In the genomic region with DNA sequence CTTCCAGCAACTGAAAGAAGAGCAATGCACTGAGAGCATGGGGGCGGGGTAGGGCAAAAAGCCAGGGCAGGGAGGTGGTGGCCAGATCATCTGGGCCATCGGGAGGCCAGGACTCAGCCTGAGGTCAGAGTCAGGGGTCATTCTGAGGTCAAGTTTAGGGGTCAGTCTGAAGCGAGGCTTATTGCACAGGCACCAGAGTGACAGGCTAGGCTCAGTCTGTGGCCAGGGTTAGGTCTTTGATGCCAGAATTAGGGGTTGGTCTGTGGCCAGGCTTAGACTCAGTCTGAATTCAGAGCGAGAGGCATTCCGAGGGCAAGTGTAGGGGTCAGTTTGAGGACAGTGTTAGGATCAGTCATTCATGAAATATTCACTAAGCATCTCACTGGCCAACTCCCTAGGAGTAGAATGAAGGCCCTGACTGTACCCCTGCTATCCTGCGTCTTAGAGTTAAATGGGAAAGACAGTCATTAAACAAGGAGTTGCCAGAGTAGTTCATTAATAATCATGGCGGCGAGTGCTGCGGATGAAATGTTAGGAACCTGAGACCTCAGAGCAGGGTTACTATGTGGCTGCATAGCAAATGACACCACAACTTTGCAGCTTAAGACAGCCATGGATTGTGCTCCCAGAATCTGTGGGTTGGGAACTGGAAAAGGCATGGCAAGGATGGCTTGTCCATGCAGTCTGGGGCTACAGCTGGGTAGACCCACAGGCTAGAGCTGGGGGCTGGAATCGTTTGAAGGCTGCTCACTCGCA, we compare ENCODE assay signal across 17 cellular contexts.
DNase-seq lines count a peak whose midpoint lies in the region; ATAC-seq, FAIRE-seq and TF ChIP-seq lines count a peak whose summit lies in the region.
"Had no signal": no experiment of that assay in that cellular context is flagged by ENCODE, and none has a peak within 500 bp of the region (broad histone marks: within the 10 kb centered on the region; RNA-seq: fewer than 3 reads in every experiment).

No MANE protein-coding gene starts in this region.

- H3K4me1 ChIP-seq in GM23248 (ENCODE audit: insufficient read depth) (peaks cover 47% of the 10 kb centered on the region), K562 (replicated peaks in 1 of 2; ENCODE audit: control insufficient read depth in 2 of 2, insufficient read depth in 2 of 2, low read length in 2 of 2) (no peaks in the 10 kb centered on the region; a peak in 1 of 5 replicates), left ventricle myocardium inferior (peaks cover 35% of the 10 kb centered on the region)
- H3K4me1 ChIP-seq: Peyer's patch, stomach had no signal

- TF ChIP-seq POLR2A in K562 (conservative IDR thresholded peaks at IDR 0.05) (no peak), GM18505 (IDR thresholded peaks at IDR 0.05; ENCODE audit: borderline replicate concordance, extremely low read depth, insufficient read depth, insufficient read length) (no peak)

- H3K27ac ChIP-seq in GM23248 (peak overlapping the region; percentile 61), K562 (ENCODE audit: extremely low read depth, low read depth, low read length) (no peak overlapping the region), left ventricle myocardium inferior (replicated peaks) (peak overlapping the region; percentile 5)
- H3K27ac ChIP-seq: gastrocnemius medialis, Peyer's patch, stomach had no signal

- peak overlapping the region; percentile 12; the same call in 1 of the 2 replicates for H3K9ac ChIP-seq in GM23248
- no peak overlapping the region for H3K9ac ChIP-seq in K562 (ENCODE audit: insufficient read depth in 1 of 2, low read depth in 2 of 2, low read length in 2 of 2)

- intact Hi-C loops in K562 (cut with micrococcal nuclease): no loop called here
- intact Hi-C loops in left ventricle myocardium inferior (cut with micrococcal nuclease): no loop called here

- DNase-seq in GM23248: peak; percentile 92
- DNase-seq in K562 (ENCODE audit: extremely low read depth in 1 of 4, low spot score in 3 of 4): peak in 1 of 4 experiments; percentile 11
- DNase-seq in left ventricle myocardium inferior: no peak
- DNase-seq in stromal cell of bone marrow (ENCODE audit: low read depth): peak; percentile 84
- no peak for DNase-seq in GDM1 (lab: John Stamatoyannopoulos, UW)
- DNase-seq in hypothalamus (lab: John Stamatoyannopoulos, UW): no peak
- DNase-seq in DMS79 treated with DMSO at 0.1 percent for 48 hours (lab: John Stamatoyannopoulos, UW): no peak
- DNase-seq: activated CD4-positive, alpha-beta memory T cell treated with anti-CD3 and anti-CD28 coated beads for 36 hours; anterior cingulate cortex; CD8-positive, alpha-beta memory T cell; gastrocnemius medialis; NCI-H1436; NCI-H526; Peyer's patch; stomach; T-helper 17 cell had no signal

- TF ChIP-seq CTCF in K562 (IDR thresholded peaks at IDR 0.05 in 2 of 3, conservative IDR thresholded peaks at IDR 0.05 in 1 of 3; ENCODE audit: insufficient read depth in 2 of 3, low read depth in 1 of 3, low read length in 3 of 3): no peak
- no peak for TF ChIP-seq CTCF in left ventricle myocardium inferior (IDR thresholded peaks at IDR 0.05; ENCODE audit: borderline replicate concordance)

- H3K4me2 ChIP-seq in GM23248 (ENCODE audit: unreplicated experiment) (peak overlapping the region; percentile 42), K562 (ENCODE audit: insufficient read depth, low read length) (no peak overlapping the region)

- H4K20me1 ChIP-seq in GM23248 (ENCODE audit: insufficient read depth): no peaks in the 10 kb centered on the region
- no peaks in the 10 kb centered on the region for H4K20me1 ChIP-seq in K562 (replicated peaks; ENCODE audit: control insufficient read depth, insufficient read depth, low read length)

- CTCF ChIA-PET in K562 (lab: Yijun Ruan, JAX; ENCODE audit: low intra/inter-chr PET ratio): no interaction called here

- H2AFZ ChIP-seq in GM23248: no peak overlapping the region
- H2AFZ ChIP-seq in K562 (ENCODE audit: low read depth, low read length): no peak overlapping the region

- in situ Hi-C loops in GM23248 (cut with MboI) (no loop called here), K562 (cut with MboI) (no loop called here)

- H3K79me2 ChIP-seq in GM23248 (ENCODE audit: insufficient read depth): no peaks in the 10 kb centered on the region
- H3K79me2 ChIP-seq in K562 (ENCODE audit: control insufficient read depth, insufficient read depth, low read length): no peaks in the 10 kb centered on the region

- POLR2A ChIA-PET in K562 (lab: Yijun Ruan, JAX): interaction anchor here (0.6 kb wide), 1 partner anchor 875 kb away, joined by 3 read pairs; no protein-coding TSS in a partner anchor

- BruUV-seq in K562 (replicated peaks; lab: Mats Ljungman, UMichigan): no TSS peak

- no peak for TF ChIP-seq RAD21 in K562 (CRISPR knock-in tag; conservative IDR thresholded peaks at IDR 0.05 in 1 of 2, IDR thresholded peaks at IDR 0.05 in 1 of 2)

- no peak for FAIRE-seq in K562 (lab: Jason Lieb, UNC)

- H3K27me3 ChIP-seq in GM23248 (replicated peaks; ENCODE audit: insufficient read depth) (no peaks in the 10 kb centered on the region), K562 (ENCODE audit: control insufficient read depth in 2 of 2, insufficient read depth in 2 of 2, low read length in 2 of 2) (peaks cover 8 to 26% of the 10 kb centered on the region in 2 experiments; a peak in 3 of 5 replicates), left ventricle myocardium inferior (ENCODE audit: low read depth) (no peaks in the 10 kb centered on the region)
- H3K27me3 ChIP-seq: gastrocnemius medialis, Peyer's patch had no signal

- 45 to 51% methylated on average over 11 of the region's 11 CpGs for WGBS in GM23248 (ENCODE audit: low coverage in 1 of 2, low lambda C conversion rate in 2 of 2, missing lambda C conversion rate in 2 of 2), 2 experiments
- WGBS in K562 (ENCODE audit: insufficient coverage, low coverage, missing lambda C conversion rate): 11% methylated on average over 10 of the region's 11 CpGs

- H3K9me3 ChIP-seq in GM23248 (ENCODE audit: low read depth): no peaks in the 10 kb centered on the region
- no peaks in the 10 kb centered on the region for H3K9me3 ChIP-seq in K562 (replicated peaks; ENCODE audit: control insufficient read depth, insufficient read depth, low read depth, low read length)
- H3K9me3 ChIP-seq in left ventricle myocardium inferior (replicated peaks): no peaks in the 10 kb centered on the region
- H3K9me3 ChIP-seq: gastrocnemius medialis, Peyer's patch, stomach had no signal

- H3K36me3 ChIP-seq in GM23248 (ENCODE audit: low read depth) (no peaks in the 10 kb centered on the region), K562 (ENCODE audit: control insufficient read depth, insufficient read depth, low read length) (no peaks in the 10 kb centered on the region), left ventricle myocardium inferior (no peaks in the 10 kb centered on the region)
- H3K36me3 ChIP-seq: gastrocnemius medialis, Peyer's patch, stomach had no signal

- H3K9me1 ChIP-seq in K562 (ENCODE audit: control insufficient read depth, insufficient read depth, low read length): no peaks in the 10 kb centered on the region

- peaks cover 35% of the 10 kb centered on the region for H3F3A ChIP-seq in GM23248 (ENCODE audit: insufficient read depth)

- TF ChIP-seq EP300 in K562 (IDR thresholded peaks at IDR 0.05; ENCODE audit: low read length): no peak

- no peaks in the 10 kb centered on the region for H3K9me2 ChIP-seq in GM23248 (ENCODE audit: insufficient read depth)

- no peak overlapping the region for H3K4me3 ChIP-seq in GM23248
- no peak overlapping the region for H3K4me3 ChIP-seq in K562
- H3K4me3 ChIP-seq in left ventricle myocardium inferior: no peak overlapping the region
- H3K4me3 ChIP-seq: gastrocnemius medialis, Peyer's patch, stomach had no signal

- ATAC-seq in K562 (no peak), GM18505 (IDR thresholded peaks at IDR 0.05; ENCODE audit: unreplicated experiment) (no peak)
- ATAC-seq: gastrocnemius medialis, T-helper 17 cell had no signal

TF ChIP-seq in K562, 482 proteins besides CTCF, POLR2A, EP300 and RAD21:
- TF ChIP-seq ZNF589 (CRISPR knock-in tag; IDR thresholded peaks at IDR 0.05; ENCODE audit: low read depth) (no peak), NR2C1 (IDR thresholded peaks at IDR 0.05) (no peak), NR2C1 (tag; IDR thresholded peaks at IDR 0.05) (peak; percentile 73), ESRRA (IDR thresholded peaks at IDR 0.05; ENCODE audit: borderline replicate concordance, low read depth) (peak; percentile 83; the same call in 1 of the 2 replicates), NR2C2 (CRISPR knock-in tag; IDR thresholded peaks at IDR 0.05) (no peak), NR2C2 (tag; IDR thresholded peaks at IDR 0.05) (peak; percentile 85), PTRF (tag; IDR thresholded peaks at IDR 0.05) (no peak), HNRNPH1 (optimal IDR thresholded peaks at IDR 0.05; ENCODE audit: low read depth, low read length) (no peak), FOXA1 (IDR thresholded peaks at IDR 0.05; ENCODE audit: borderline replicate concordance) (no peak), ELF2 (CRISPR knock-in tag; IDR thresholded peaks at IDR 0.05) (no peak), STAT5A (IDR thresholded peaks at IDR 0.05; ENCODE audit: borderline replicate concordance, low read length) (no peak), FOXK2 (conservative IDR thresholded peaks at IDR 0.05 in 1 of 2, IDR thresholded peaks at IDR 0.05 in 1 of 2; ENCODE audit: low read depth in 2 of 2) (no peak)
- TF ChIP-seq, protein P1, sequence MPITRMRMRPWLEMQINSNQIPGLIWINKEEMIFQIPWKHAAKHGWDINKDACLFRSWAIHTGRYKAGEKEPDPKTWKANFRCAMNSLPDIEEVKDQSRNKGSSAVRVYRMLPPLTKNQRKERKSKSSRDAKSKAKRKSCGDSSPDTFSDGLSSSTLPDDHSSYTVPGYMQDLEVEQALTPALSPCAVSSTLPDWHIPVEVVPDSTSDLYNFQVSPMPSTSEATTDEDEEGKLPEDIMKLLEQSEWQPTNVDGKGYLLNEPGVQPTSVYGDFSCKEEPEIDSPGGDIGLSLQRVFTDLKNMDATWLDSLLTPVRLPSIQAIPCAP (CRISPR knock-in tag; IDR thresholded peaks at IDR 0.05; ENCODE audit: borderline replicate concordance): no peak

Comparison
In these comparisons a context has a peak if more than half of its experiments do, and no peak if none do; other contexts are left out.
1. DNase-seq: peak in GM23248 (single experiment) and stromal cell of bone marrow (single experiment); none in left ventricle myocardium inferior (single experiment), GDM1 (single experiment), hypothalamus (0 of 51) and DMS79 treated with DMSO at 0.1 percent for 48 hours (single experiment).